10 cellular contexts compared by ENCODE assay signal in genomic region chr2:217277646-217278048, GRCh38.
A peak's percentile ranks its signal among the peaks of the same experiment; 100 is the strongest.
DNase-seq lines count a peak whose midpoint lies in the region; ATAC-seq, FAIRE-seq and TF ChIP-seq lines count a peak whose summit lies in the region.
"Had no signal": no experiment of that assay in that cellular context is flagged by ENCODE, and none has a peak within 500 bp of the region (broad histone marks: within the 10 kb centered on the region; RNA-seq: fewer than 3 reads in every experiment).

No MANE protein-coding gene starts in this region.

- TF ChIP-seq CTCF in HepG2 (CRISPR knock-in tag; IDR thresholded peaks at IDR 0.05) (no peak), right lobe of liver (IDR thresholded peaks at IDR 0.05) (no peak), chondrocyte (IDR thresholded peaks at IDR 0.05) (peak; percentile 31), ovary (IDR thresholded peaks at IDR 0.05) (no peak)

- DNase-seq in HepG2 (ENCODE audit: low spot score) (peak; percentile 11), right lobe of liver (no peak), chondrocyte (ENCODE audit: low spot score) (no peak), kidney tubule cell (ENCODE audit: low spot score) (peak; percentile 64), ovary (no peak), small intestine (no peak), NCI-H446 (lab: John Stamatoyannopoulos, UW) (no peak), DMS 273 treated with DMSO at 0.1 percent for 48 hours (lab: John Stamatoyannopoulos, UW) (no peak)
- DNase-seq: ACHN had no signal

- no TSS peak for BruUV-seq in HepG2 (replicated peaks; lab: Mats Ljungman, UMichigan)

- no peaks in the 10 kb centered on the region for H3K27me3 Mint-ChIP-seq in chondrocyte (ENCODE audit: low read depth)

- ATAC-seq in HepG2 (peak; percentile 28; the same call in 1 of the 3 replicates), right lobe of liver (no peak)

- no peak overlapping the region for H3K9ac ChIP-seq in HepG2 (ENCODE audit: insufficient read depth, low read depth, low read length)

- intact Hi-C loops in HepG2 (cut with micrococcal nuclease; ENCODE audit: unreplicated experiment) (no loop called here), right lobe of liver (cut with DNase I) (no loop called here), ovary (cut with DNase I) (no loop called here)

- in situ Hi-C loops in HepG2 (cut with HindIII; ENCODE audit: extremely low pct_ligation_motif_present, low pct_unique_long_range_greater_than_20kb): no loop called here

- H3K9me3 Mint-ChIP-seq in chondrocyte (ENCODE audit: low read depth): no peaks in the 10 kb centered on the region
- H3K9me3 Mint-ChIP-seq: dendritic cell treated with granulocyte-macrophage colony-stimulating factor and Interleukin-4, amounts not matched to agents 40 ng/mL and 50 ng/mL, for 4 days had no signal

- CTCF ChIA-PET in HepG2 (lab: Yijun Ruan, JAX; ENCODE audit: low intra/inter-chr PET ratio, low total read pairs): no interaction called here

- no peak overlapping the region for H3K4me2 ChIP-seq in HepG2 (ENCODE audit: low read depth, low read length)

- TF ChIP-seq EP300 in HepG2 (IDR thresholded peaks at IDR 0.05; ENCODE audit: low read depth in 2 of 2, low read length in 2 of 2) (no peak), HepG2 (CRISPR knock-in tag; IDR thresholded peaks at IDR 0.05; ENCODE audit: borderline replicate concordance) (no peak), ovary (IDR thresholded peaks at IDR 0.05) (no peak)

- no peaks in the 10 kb centered on the region for H3K4me1 ChIP-seq in HepG2 (ENCODE audit: insufficient read depth, low read length)
- no peaks in the 10 kb centered on the region for H3K4me1 ChIP-seq in right lobe of liver
- H3K4me1 ChIP-seq in ovary (ENCODE audit: insufficient read depth): no peaks in the 10 kb centered on the region
- H3K4me1 ChIP-seq in small intestine (ENCODE audit: control insufficient read depth in 2 of 2, insufficient read depth in 1 of 2, low read depth in 1 of 2, low read length in 1 of 2): no peaks in the 10 kb centered on the region

- H3K9me3 ChIP-seq in HepG2 (ENCODE audit: low read length) (no peaks in the 10 kb centered on the region), right lobe of liver (no peaks in the 10 kb centered on the region), ovary (no peaks in the 10 kb centered on the region), small intestine (ENCODE audit: control insufficient read depth, low read depth) (no peaks in the 10 kb centered on the region)

- H3K4me3 ChIP-seq in HepG2 (replicated peaks in 1 of 3; ENCODE audit: insufficient read depth in 1 of 3, low read depth in 2 of 3, low read length in 3 of 3): no peak overlapping the region
- no peak overlapping the region for H3K4me3 ChIP-seq in right lobe of liver
- H3K4me3 ChIP-seq in ovary: no peak overlapping the region
- H3K4me3 ChIP-seq in small intestine (ENCODE audit: low read depth in 1 of 2, low read length in 2 of 2): no peak overlapping the region

- H3K27ac ChIP-seq in HepG2 (ENCODE audit: extremely low read length, insufficient read depth, low read length): no peak overlapping the region
- no peak overlapping the region for H3K27ac ChIP-seq in right lobe of liver
- H3K27ac ChIP-seq in ovary: no peak overlapping the region
- H3K27ac ChIP-seq in small intestine (ENCODE audit: low read depth in 1 of 2, low read length in 1 of 2): no peak overlapping the region

- POLR2A ChIA-PET in HepG2 (lab: Yijun Ruan, JAX): no interaction called here

- WGBS in HepG2 (ENCODE audit: low lambda C conversion rate): 1% methylated on average over 5 of the region's 5 CpGs
- WGBS in right lobe of liver (ENCODE audit: insufficient coverage, low coverage, low lambda C conversion rate, missing lambda C conversion rate): 51% methylated on average over 4 of the region's 5 CpGs
- 66 to 72% (median 71%) methylated on average over 5 of the region's 5 CpGs for WGBS in ovary, 3 donors
- WGBS in small intestine, 3 donors: 61 to 64% (median 61%) methylated on average over 5 of the region's 5 CpGs

- H3K4me3 Mint-ChIP-seq in chondrocyte (ENCODE audit: unreplicated experiment): no peak overlapping the region
- H3K4me3 Mint-ChIP-seq: dendritic cell treated with granulocyte-macrophage colony-stimulating factor and Interleukin-4, amounts not matched to agents 40 ng/mL and 50 ng/mL, for 4 days had no signal

- H3K79me2 ChIP-seq in HepG2 (ENCODE audit: insufficient read depth, low read length): no peaks in the 10 kb centered on the region

- H3K27me3 ChIP-seq in HepG2 (ENCODE audit: control insufficient read depth in 1 of 2, insufficient read depth in 2 of 2, low read length in 2 of 2) (no peaks in the 10 kb centered on the region), right lobe of liver (no peaks in the 10 kb centered on the region), ovary (no peaks in the 10 kb centered on the region), small intestine (ENCODE audit: control insufficient read depth in 2 of 2, insufficient read depth in 2 of 2, low read length in 2 of 2) (no peaks in the 10 kb centered on the region)

- FAIRE-seq in HepG2 (lab: Jason Lieb, UNC) (no peak), small intestine (lab: Jason Lieb, UNC) (no peak)

- no peak overlapping the region for H2AFZ ChIP-seq in HepG2 (ENCODE audit: low read length)

- H3K4me1 Mint-ChIP-seq in chondrocyte (ENCODE audit: low read depth): peaks cover 31% of the 10 kb centered on the region

- H3K36me3 ChIP-seq in HepG2 (replicated peaks in 1 of 2; ENCODE audit: control insufficient read depth in 1 of 2, insufficient read depth in 2 of 2, low read length in 2 of 2) (no peaks in the 10 kb centered on the region), right lobe of liver (no peaks in the 10 kb centered on the region), ovary (no peaks in the 10 kb centered on the region), small intestine (ENCODE audit: control insufficient read depth in 2 of 2, insufficient read depth in 2 of 2, low read length in 2 of 2) (no peaks in the 10 kb centered on the region)

- no peak for TF ChIP-seq RAD21 in HepG2 (CRISPR knock-in tag; IDR thresholded peaks at IDR 0.05)

- H3K36me3 Mint-ChIP-seq in chondrocyte (ENCODE audit: low read depth): no peaks in the 10 kb centered on the region

- peak overlapping the region; percentile 89 for H3K27ac Mint-ChIP-seq in chondrocyte (ENCODE audit: unreplicated experiment)
- H3K27ac Mint-ChIP-seq: dendritic cell treated with granulocyte-macrophage colony-stimulating factor and Interleukin-4, amounts not matched to agents 40 ng/mL and 50 ng/mL, for 4 days had no signal

- TF ChIP-seq POLR2A in HepG2 (IDR thresholded peaks at IDR 0.05; ENCODE audit: insufficient read depth in 1 of 2, low read depth in 2 of 2, low read length in 2 of 2): no peak
- no peak for TF ChIP-seq POLR2A in right lobe of liver (IDR thresholded peaks at IDR 0.05)
- TF ChIP-seq POLR2A in ovary (IDR thresholded peaks at IDR 0.05): no peak

- no peaks in the 10 kb centered on the region for H4K20me1 ChIP-seq in HepG2 (ENCODE audit: insufficient read depth, low read length)

TF ChIP-seq in HepG2, 621 proteins besides CTCF, POLR2A, EP300 and RAD21:
- no peak for TF ChIP-seq ZNF644 (CRISPR knock-in tag; IDR thresholded peaks at IDR 0.05; ENCODE audit: low read depth)
- TF ChIP-seq CREB1 (IDR thresholded peaks at IDR 0.05): peak; percentile 83
- no peak for TF ChIP-seq CREB1 (CRISPR knock-in tag; IDR thresholded peaks at IDR 0.05)
- peak; percentile 61; the same call in 1 of the 2 replicates for TF ChIP-seq ZBTB21 (CRISPR knock-in tag; IDR thresholded peaks at IDR 0.05)
- no peak for TF ChIP-seq ZNF850 (CRISPR knock-in tag; conservative IDR thresholded peaks at IDR 0.05)
- no peak for TF ChIP-seq ZNF790 (CRISPR knock-in tag; IDR thresholded peaks at IDR 0.05; ENCODE audit: borderline replicate concordance)
- TF ChIP-seq RFX3 (CRISPR knock-in tag; IDR thresholded peaks at IDR 0.05): no peak
- peak; percentile 50; the same call in 1 of the 2 replicates for TF ChIP-seq FOSL2 (CRISPR knock-in tag; IDR thresholded peaks at IDR 0.05)

Comparison
In these comparisons a context has a peak if more than half of its experiments do, and no peak if none do; other contexts are left out.
1. DNase-seq: peak in HepG2 (single experiment) and kidney tubule cell (single experiment); none in right lobe of liver (0 of 3), chondrocyte (single experiment), ovary (0 of 5), small intestine (single experiment), NCI-H446 (0 of 2) and DMS 273 treated with DMSO at 0.1 percent for 48 hours (single experiment).